In the genomic region with DNA sequence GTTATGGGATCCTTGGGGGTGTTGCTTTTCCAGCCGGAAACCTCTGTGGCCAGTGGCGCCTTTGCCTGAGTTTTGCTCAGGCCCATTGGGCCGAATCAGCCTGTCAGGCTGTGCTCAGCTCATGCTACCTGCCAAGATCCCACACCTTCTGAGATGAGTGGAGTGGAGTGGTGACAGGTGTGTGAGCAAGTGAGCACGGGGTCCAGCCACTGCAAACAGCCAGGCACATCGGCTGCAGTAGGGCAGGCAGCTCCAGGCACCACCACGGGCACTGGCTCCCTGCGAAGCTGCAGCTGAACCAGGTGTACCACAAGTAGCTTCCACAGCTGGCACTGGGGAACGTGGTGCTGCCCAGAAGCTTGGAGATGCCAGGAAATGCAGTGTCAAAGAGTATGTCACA, we compare ENCODE assay signal across 1 cellular context.
TF ChIP-seq lines count a peak whose summit lies in the region.

No MANE protein-coding gene starts in this region.

TF ChIP-seq in HepG2, 621 proteins besides CTCF, POLR2A, EP300 and RAD21 (continued from another document):
- no peak for TF ChIP-seq GFI1 (CRISPR knock-in tag; IDR thresholded peaks at IDR 0.05; ENCODE audit: borderline replicate concordance)
- no peak for TF ChIP-seq SMAD1 (CRISPR knock-in tag; IDR thresholded peaks at IDR 0.05; ENCODE audit: borderline replicate concordance, low read depth)
- no peak for TF ChIP-seq ZC3H4 (CRISPR knock-in tag; IDR thresholded peaks at IDR 0.05; ENCODE audit: borderline replicate concordance)
